In the genomic region with DNA sequence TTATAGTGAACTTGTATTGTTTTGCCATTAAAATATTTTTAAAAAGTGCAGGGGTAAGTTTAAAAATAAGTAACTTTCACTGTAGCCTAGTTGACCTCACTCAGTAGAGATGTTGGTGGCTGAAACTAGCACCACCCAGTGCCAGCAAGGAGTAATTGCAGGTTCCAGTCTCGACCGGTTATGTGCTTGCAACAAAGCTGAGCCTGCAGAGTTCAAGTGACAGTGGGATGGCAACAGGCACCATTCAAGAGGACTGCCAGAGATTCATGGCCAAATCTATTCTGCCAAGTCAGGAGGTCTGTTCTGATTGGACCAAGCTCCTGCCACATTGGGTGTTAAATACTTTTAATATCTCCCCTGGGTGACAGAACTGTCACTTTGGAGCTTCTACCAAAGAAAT, we compare ENCODE assay signal across 8 cellular contexts. TPM values are rescaled to one million over a fixed set of nuclear protein-coding genes. Genes with fewer than 3 reads are reported as not detected.
DNase-seq lines count a peak whose midpoint lies in the region; ATAC-seq and TF ChIP-seq lines count a peak whose summit lies in the region.

No MANE protein-coding gene starts in this region.

- POLR2A ChIA-PET in CD8-positive, alpha-beta T cell (lab: Charles Lee), result no interaction called here

- H3K36me3 ChIP-seq in CD8-positive, alpha-beta T cell (ENCODE audit: insufficient read depth, low read length), result no peaks in the 10 kb centered on the region

- H3K27me3 Mint-ChIP-seq in CD8-positive, alpha-beta T cell (ENCODE audit: low read depth), result peaks cover 31% of the 10 kb centered on the region
- H3K27me3 Mint-ChIP-seq in H9 (ENCODE audit: low read depth) (peaks cover 32% of the 10 kb centered on the region), glutamatergic neuron (ENCODE audit: unreplicated experiment) (peaks cover 17% of the 10 kb centered on the region)
- H3K27me3 Mint-ChIP-seq in T-helper 2 cell treated with Interferon-gamma antibody and Interleukin-4, amounts not matched to agents 5 μg/mL and 100 μg/mL, for 36 hours (ENCODE audit: low read depth), result peaks cover 35% of the 10 kb centered on the region

- peaks cover 14% of the 10 kb centered on the region for H3K4me1 ChIP-seq in CD8-positive, alpha-beta T cell (ENCODE audit: insufficient read depth, low read length)
- H3K4me1 ChIP-seq in H9 (ENCODE audit: insufficient read depth, low read length), result peaks cover 3% of the 10 kb centered on the region; the same call in 1 of the 2 replicates

- H3K27me3 ChIP-seq in CD8-positive, alpha-beta T cell (ENCODE audit: insufficient read depth, low read length), result peaks cover 5% of the 10 kb centered on the region
- H3K27me3 ChIP-seq in H9 (ENCODE audit: insufficient read depth, low read length), result no peaks in the 10 kb centered on the region; the same call in 1 of the 2 replicates

- H3K27ac Mint-ChIP-seq in CD8-positive, alpha-beta T cell, result no peak overlapping the region
- no peak overlapping the region for H3K27ac Mint-ChIP-seq in H9
- no peak overlapping the region for H3K27ac Mint-ChIP-seq in T-helper 2 cell treated with Interferon-gamma antibody and Interleukin-4, amounts not matched to agents 5 μg/mL and 100 μg/mL, for 36 hours
- no peak overlapping the region for H3K27ac Mint-ChIP-seq in glutamatergic neuron (ENCODE audit: unreplicated experiment)

- H3K18ac ChIP-seq in H9 (ENCODE audit: insufficient read length, low read depth, low read length), result no peak overlapping the region

- H3K27ac ChIP-seq in CD8-positive, alpha-beta T cell (ENCODE audit: low read depth, low read length), result no peak overlapping the region
- H3K27ac ChIP-seq in H9 (ENCODE audit: insufficient read length, low read depth, low read length), result no peak overlapping the region

- H4K20me1 ChIP-seq in H9 (ENCODE audit: control insufficient read depth, insufficient read depth, insufficient read length), result no peaks in the 10 kb centered on the region

- no CpG with 5 or more reads among the region's 2 CpGs for WGBS in H9 (ENCODE audit: extremely low coverage, insufficient read length, low lambda C conversion rate)

- H2BK120ac ChIP-seq in H9 (ENCODE audit: low read depth, low read length, poor library complexity, severe bottlenecking), result no peak overlapping the region

- peaks cover 14% of the 10 kb centered on the region for H3K4me1 Mint-ChIP-seq in CD8-positive, alpha-beta T cell (ENCODE audit: low read depth)
- H3K4me1 Mint-ChIP-seq in H9 (peaks cover 43 to 53% of the 10 kb centered on the region in 2 experiments), glutamatergic neuron (ENCODE audit: low read depth, unreplicated experiment) (peaks cover 17% of the 10 kb centered on the region)
- H3K4me1 Mint-ChIP-seq in T-helper 2 cell treated with Interferon-gamma antibody and Interleukin-4, amounts not matched to agents 5 μg/mL and 100 μg/mL, for 36 hours (ENCODE audit: low read depth), result peaks cover 9% of the 10 kb centered on the region

- H4K91ac ChIP-seq in H9 (ENCODE audit: insufficient read length, low read depth, low read length), result no peak overlapping the region

- no peak overlapping the region for H2BK12ac ChIP-seq in H9 (ENCODE audit: insufficient read length, low read depth, low read length)

- H3K4me3 Mint-ChIP-seq in CD8-positive, alpha-beta T cell, result no peak overlapping the region
- H3K4me3 Mint-ChIP-seq in H9 (peak overlapping the region; percentile 31 to 87), glutamatergic neuron (ENCODE audit: unreplicated experiment) (peak overlapping the region; percentile 89)
- no peak overlapping the region for H3K4me3 Mint-ChIP-seq in T-helper 2 cell treated with Interferon-gamma antibody and Interleukin-4, amounts not matched to agents 5 μg/mL and 100 μg/mL, for 36 hours

- no peaks in the 10 kb centered on the region for H3K79me1 ChIP-seq in H9 (ENCODE audit: insufficient read depth, low read depth, low read length, poor library complexity, severe bottlenecking)

- H2AK5ac ChIP-seq in H9 (ENCODE audit: insufficient read length, low read length), result no peak overlapping the region

- no peak overlapping the region for H3K14ac ChIP-seq in H9 (ENCODE audit: insufficient read depth, low read length)

- H2BK15ac ChIP-seq in H9 (ENCODE audit: low read depth, low read length), result no peak overlapping the region

- no peak overlapping the region for H3T11ph ChIP-seq in H9 (ENCODE audit: low read length)

- intact Hi-C loops in CD8-positive, alpha-beta T cell (cut with DNase I, micrococcal nuclease), result no loop called here

- peaks cover 12% of the 10 kb centered on the region for H3K23me2 ChIP-seq in H9 (ENCODE audit: insufficient read length, low read depth, low read length, poor library complexity, severe bottlenecking)

- no peak overlapping the region for H3K9ac ChIP-seq in H9 (ENCODE audit: extremely low read depth, insufficient read length, low read length)

- H3K56ac ChIP-seq in H9 (ENCODE audit: insufficient read length, low read depth, low read length), result no peak overlapping the region

- no peak overlapping the region for H3K4ac ChIP-seq in H9 (ENCODE audit: low read depth, low read length)

- H3K9me3 Mint-ChIP-seq in CD8-positive, alpha-beta T cell, result peaks cover 4% of the 10 kb centered on the region
- no peaks in the 10 kb centered on the region for H3K9me3 Mint-ChIP-seq in H9
- H3K9me3 Mint-ChIP-seq in T-helper 2 cell treated with Interferon-gamma antibody and Interleukin-4, amounts not matched to agents 5 μg/mL and 100 μg/mL, for 36 hours, result peaks cover 8% of the 10 kb centered on the region
- peaks cover 9% of the 10 kb centered on the region for H3K9me3 Mint-ChIP-seq in glutamatergic neuron (ENCODE audit: unreplicated experiment)

- CTCF ChIA-PET in CD8-positive, alpha-beta T cell (lab: Charles Lee), result interaction anchor here (1.3 to 1.4 kb wide), 2 partner anchors 10 to 51 kb away, joined by 4 to 5 read pairs; no protein-coding TSS in a partner anchor

- no peak overlapping the region for H3K4me3 ChIP-seq in CD8-positive, alpha-beta T cell (ENCODE audit: low read depth, low read length)

- H3K36me3 Mint-ChIP-seq in CD8-positive, alpha-beta T cell, result no peaks in the 10 kb centered on the region
- H3K36me3 Mint-ChIP-seq in H9 (ENCODE audit: insufficient read depth in 1 of 3, low read depth in 3 of 3), result peaks cover 0 to 1% (median 0%) of the 10 kb centered on the region in 3 experiments; a peak in 2 of 7 replicates
- H3K36me3 Mint-ChIP-seq in T-helper 2 cell treated with Interferon-gamma antibody and Interleukin-4, amounts not matched to agents 5 μg/mL and 100 μg/mL, for 36 hours (ENCODE audit: low read depth), result peaks cover 9% of the 10 kb centered on the region
- no peaks in the 10 kb centered on the region for H3K36me3 Mint-ChIP-seq in glutamatergic neuron (ENCODE audit: unreplicated experiment)

- no peak overlapping the region for H4K8ac ChIP-seq in H9 (replicated peaks; ENCODE audit: insufficient read length, low read depth, low read length)

- no peak overlapping the region for H2BK20ac ChIP-seq in H9 (ENCODE audit: low read depth, low read length, poor library complexity, severe bottlenecking)

- no peak overlapping the region for H2AFZ ChIP-seq in H9 (ENCODE audit: low read length)

- no peak overlapping the region for H4K5ac ChIP-seq in H9 (ENCODE audit: insufficient read length, low read depth, low read length)

- H3K9me3 ChIP-seq in CD8-positive, alpha-beta T cell (ENCODE audit: low read length), result no peaks in the 10 kb centered on the region
- H3K9me3 ChIP-seq in H9 (ENCODE audit: control insufficient read depth, low read depth, low read length), result no peaks in the 10 kb centered on the region

- H2BK5ac ChIP-seq in H9 (ENCODE audit: insufficient read length, low read length), result no peak overlapping the region

- H3K4me2 ChIP-seq in H9 (ENCODE audit: insufficient read depth, insufficient read length, low read length), result no peak overlapping the region

- peak; percentile 41 for ATAC-seq in CD8-positive, alpha-beta T cell
- no peak for ATAC-seq in GM18517 (IDR thresholded peaks at IDR 0.05; ENCODE audit: unreplicated experiment)

- DNase-seq in CD8-positive, alpha-beta T cell, result no peak
- DNase-seq in H9, result peak; percentile 70
- DNase-seq in T-helper 2 cell treated with Interferon-gamma antibody and Interleukin-4, amounts not matched to agents 5 μg/mL and 100 μg/mL, for 36 hours (ENCODE audit: low spot score), result peak; percentile 29
- DNase-seq in glutamatergic neuron, result peak; percentile 42
- no peak for DNase-seq in KG1 (lab: John Stamatoyannopoulos, UW)
- DNase-seq in DMS79 (lab: John Stamatoyannopoulos, UW), result no peak
- no peak for DNase-seq in occipital lobe (lab: John Stamatoyannopoulos, UW)

- H3K79me2 ChIP-seq in H9 (ENCODE audit: insufficient read depth, low read length), result no peaks in the 10 kb centered on the region; the same call in 1 of the 2 replicates

- H3K23ac ChIP-seq in H9 (ENCODE audit: insufficient read length, low read depth, low read length), result no peak overlapping the region

- TF ChIP-seq CTCF in CD8-positive, alpha-beta T cell (IDR thresholded peaks at IDR 0.05), result peak; percentile 24
- TF ChIP-seq CTCF in H9 (conservative IDR thresholded peaks at IDR 0.05) (peak; percentile 69), glutamatergic neuron (IDR thresholded peaks at IDR 0.05; ENCODE audit: partially characterized antibody, unreplicated experiment) (peak; percentile 68)

RNA-seq across cellular contexts. Expression of a gene that starts 2.7 kb away (rescaled TPM):
- not detected for total RNA-seq in CD8-positive, alpha-beta T cell
- 23.1 and 25.0 TPM in 2 replicates for total RNA-seq in H9 (2021)
- total RNA-seq in glutamatergic neuron (ENCODE audit: unreplicated experiment), result 181 TPM
- 5.9 TPM for total RNA-seq in occipital lobe

Comparison
In these comparisons a context has a peak if more than half of its experiments do, and no peak if none do; other contexts are left out.
1. DNase-seq: peak in H9 (single experiment), T-helper 2 cell treated with Interferon-gamma antibody and Interleukin-4, amounts not matched to agents 5 μg/mL and 100 μg/mL, for 36 hours (single experiment) and glutamatergic neuron (single experiment); none in CD8-positive, alpha-beta T cell (0 of 7), KG1 (single experiment), DMS79 (single experiment) and occipital lobe (single experiment).
2. H3K4me3 Mint-ChIP-seq: peak in H9 (2 of 2) and glutamatergic neuron (single experiment); none in CD8-positive, alpha-beta T cell (single experiment) and T-helper 2 cell treated with Interferon-gamma antibody and Interleukin-4, amounts not matched to agents 5 μg/mL and 100 μg/mL, for 36 hours (single experiment).
3. Peak in every context shown above with its lines, with median percentiles within 50 percentile points of each other: CTCF ChIP-seq.